Comparison of ENCODE assay signal across 8 cellular contexts in the genomic region with DNA sequence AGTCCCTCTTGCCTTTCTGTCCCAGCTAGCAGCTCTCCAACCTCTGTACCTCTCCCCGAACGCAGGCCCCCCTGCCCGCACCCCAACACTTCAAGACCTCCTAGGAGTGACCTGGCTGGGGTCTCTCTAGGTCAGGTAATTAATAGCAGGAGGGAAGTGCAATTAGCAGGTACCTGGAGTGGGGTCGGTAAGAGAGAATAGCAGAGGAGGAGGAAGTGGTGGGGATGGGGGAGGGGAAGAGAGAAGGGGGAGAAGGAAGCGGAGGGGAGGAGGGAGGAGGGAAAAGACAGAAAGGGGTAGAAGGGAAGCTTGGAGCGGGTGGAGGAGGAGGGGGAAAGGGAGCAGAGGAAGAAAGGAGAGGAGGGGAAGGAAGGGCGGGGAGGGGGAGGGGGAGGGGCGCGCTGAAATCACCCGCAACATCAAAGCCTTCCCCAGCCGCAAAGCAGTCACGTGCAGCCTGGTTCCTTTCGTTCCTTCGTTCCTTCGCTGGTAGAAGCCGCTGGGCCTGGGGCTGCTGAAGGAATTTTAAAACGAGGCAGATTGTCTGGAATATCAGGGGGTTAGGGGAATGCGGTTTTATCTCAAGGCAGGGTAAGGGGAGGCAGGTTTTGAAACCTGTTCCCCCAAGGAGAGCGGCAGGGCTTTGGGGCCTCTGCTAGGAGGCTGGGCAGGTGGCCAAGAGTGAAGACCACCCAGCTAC. TPM values are rescaled to one million over a fixed set of nuclear protein-coding genes. Genes with fewer than 3 reads are reported as not detected.
A peak's percentile ranks its signal among the peaks of the same experiment; 100 is the strongest.
DNase-seq lines count a peak whose midpoint lies in the region; TF ChIP-seq lines count a peak whose summit lies in the region.

No MANE protein-coding gene starts in this region.

- H3K4me1 ChIP-seq in HUES64 (ENCODE audit: insufficient read depth, low read length): peaks cover 58% of the 10 kb centered on the region
- peaks cover 8% of the 10 kb centered on the region for H3K4me1 ChIP-seq in endodermal cell (ENCODE audit: control insufficient read depth, insufficient read depth, low read length)

- peak overlapping the region; percentile 38 for H3K4me3 Mint-ChIP-seq in endodermal cell

- H3K27ac ChIP-seq in HUES64 (ENCODE audit: low read depth, low read length): peak overlapping the region; percentile 62
- no peak overlapping the region for H3K27ac ChIP-seq in endodermal cell (ENCODE audit: low read depth, low read length)
- H3K27ac ChIP-seq in brain microvascular endothelial cell: no peak overlapping the region

- DNase-seq in UCSD-AML1 (lab: John Stamatoyannopoulos, UW; ENCODE audit: unreplicated experiment) (peak; percentile 81), endodermal cell (peak; percentile 80), GOT3 (lab: John Stamatoyannopoulos, UW) (no peak), SHP77 (lab: John Stamatoyannopoulos, UW) (no peak), NCI-H1048 (lab: John Stamatoyannopoulos, UW) (no peak), brain microvascular endothelial cell (no peak)
- peak; percentile 53 for DNase-seq in stimulated activated CD4-positive, alpha-beta T cell treated with anti-CD3 and anti-CD28 coated beads, Interleukin-4, amount 100 ng/mL, for 1 hour

- TF ChIP-seq CTCF in endodermal cell (conservative IDR thresholded peaks at IDR 0.05): no peak
- TF ChIP-seq CTCF in brain microvascular endothelial cell (IDR thresholded peaks at IDR 0.05; ENCODE audit: low read depth, low read length, missing control alignments): no peak

- peaks cover 6% of the 10 kb centered on the region; the same call in 1 of the 2 replicates for H3K27me3 ChIP-seq in HUES64 (ENCODE audit: insufficient read depth, low read length)
- H3K27me3 ChIP-seq in endodermal cell (ENCODE audit: control insufficient read depth, insufficient read depth, low read length, poor library complexity, severe bottlenecking): no peaks in the 10 kb centered on the region
- H3K27me3 ChIP-seq in brain microvascular endothelial cell (replicated peaks): peaks cover 19% of the 10 kb centered on the region

- peaks cover 31% of the 10 kb centered on the region for H3K4me1 Mint-ChIP-seq in endodermal cell

- H3K9ac ChIP-seq in HUES64 (ENCODE audit: low read depth, low read length) (peak overlapping the region; percentile 54), endodermal cell (ENCODE audit: extremely low read depth, low read length, poor library complexity, severe bottlenecking) (no peak overlapping the region)

- no peaks in the 10 kb centered on the region for H3K9me3 Mint-ChIP-seq in endodermal cell

- H3K27me3 Mint-ChIP-seq in endodermal cell (ENCODE audit: insufficient read depth): peaks cover 5% of the 10 kb centered on the region

- peak overlapping the region; percentile 60 for H3K27ac Mint-ChIP-seq in endodermal cell

- 6% methylated on average over 14 of the region's 19 CpGs for WGBS in HUES64
- 10 to 32% methylated on average over 2 to 15 of the region's 19 CpGs for WGBS in endodermal cell (ENCODE audit: insufficient coverage in 1 of 2, insufficient read length in 1 of 2), 2 experiments

- in situ Hi-C loops in brain microvascular endothelial cell (cut with HindIII; ENCODE audit: low pct_ligation_motif_present, low sequenced_read_pairs): no loop called here

- H3K4me3 ChIP-seq in HUES64 (ENCODE audit: low read length) (peak overlapping the region; percentile 45), endodermal cell (ENCODE audit: low read length) (no peak overlapping the region), brain microvascular endothelial cell (ENCODE audit: low read depth, low read length) (no peak overlapping the region)

- H3K36me3 Mint-ChIP-seq in endodermal cell (ENCODE audit: low read depth): peaks cover 3% of the 10 kb centered on the region

- H3K9me3 ChIP-seq in HUES64 (ENCODE audit: insufficient read depth, low read depth, low read length): no peaks in the 10 kb centered on the region
- H3K9me3 ChIP-seq in endodermal cell (ENCODE audit: control insufficient read depth, low read length): no peaks in the 10 kb centered on the region

- no peaks in the 10 kb centered on the region for H3K36me3 ChIP-seq in HUES64 (ENCODE audit: insufficient read depth, low read length)
- H3K36me3 ChIP-seq in endodermal cell (ENCODE audit: control insufficient read depth, insufficient read depth, low read length): no peaks in the 10 kb centered on the region
- H3K36me3 ChIP-seq in brain microvascular endothelial cell (replicated peaks): no peaks in the 10 kb centered on the region

RNA-seq across cellular contexts. Expression of a gene that starts 29.3 kb away (rescaled TPM):
- polyA plus RNA-seq in HUES64 (2013, experiment 1 of 2): 27.1 TPM
- 27.9 TPM for polyA plus RNA-seq in HUES64 (2013, experiment 2 of 2)
- total RNA-seq in endodermal cell: 100 to 1,000 TPM; 113 to 134 TPM
- polyA plus RNA-seq in endodermal cell (2013, experiment 1 of 2): 27.9 TPM
- polyA plus RNA-seq in endodermal cell (2013, experiment 2 of 2): 31.8 TPM

Comparison
In these comparisons a context has a peak if more than half of its experiments do, and no peak if none do; other contexts are left out.
1. DNase-seq: peak in UCSD-AML1 (single experiment), endodermal cell (single experiment) and stimulated activated CD4-positive, alpha-beta T cell treated with anti-CD3 and anti-CD28 coated beads, Interleukin-4, amount 100 ng/mL, for 1 hour (single experiment); none in GOT3 (single experiment), SHP77 (0 of 2), NCI-H1048 (single experiment) and brain microvascular endothelial cell (single experiment).